In the genomic region with DNA sequence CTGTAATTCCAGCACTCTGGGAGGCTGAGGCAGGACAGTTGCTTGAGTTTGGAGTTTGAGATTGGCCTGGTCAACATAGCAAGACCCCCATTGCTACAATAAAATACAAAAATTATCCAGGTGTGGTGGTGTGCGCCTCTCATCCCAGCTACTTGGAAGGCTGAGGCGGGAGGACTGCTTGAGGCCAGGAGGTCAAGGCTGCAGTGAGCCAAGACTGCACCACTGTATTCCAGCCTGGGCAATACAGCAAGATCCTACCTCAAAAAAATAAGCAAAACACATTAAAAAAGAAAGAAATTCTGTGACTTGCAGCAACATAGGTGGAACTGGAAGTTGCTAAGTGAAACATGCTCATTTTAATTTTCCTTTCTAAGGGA, we compare ENCODE assay signal across 9 cellular contexts.
"Had no signal": no experiment of that assay in that cellular context is flagged by ENCODE, and none has a peak within 500 bp of the region (broad histone marks: within the 10 kb centered on the region; RNA-seq: fewer than 3 reads in every experiment).

No MANE protein-coding gene starts in this region.

- FAIRE-seq: H1, H54 had no signal

- H3K27ac ChIP-seq: GM23248 had no signal

- H3K9me3 Mint-ChIP-seq: H9, HFFc6, IgD-negative memory B cell had no signal

- H3K36me3 Mint-ChIP-seq: IgD-negative memory B cell had no signal

- H3K9ac ChIP-seq: GM23248 had no signal

- H3K4me3 ChIP-seq: GM23248 had no signal

- H2AFZ ChIP-seq: GM23248 had no signal

- DNase-seq: GM23248, H9, HCEC 1CT, HFFc6, Kasumi-1, KG1 had no signal

- H3K27ac Mint-ChIP-seq: H9, HFFc6, IgD-negative memory B cell had no signal

- H3K4me3 Mint-ChIP-seq: H9, HFFc6, IgD-negative memory B cell had no signal
